1 cellular context compared by ENCODE assay signal in the genomic region with DNA sequence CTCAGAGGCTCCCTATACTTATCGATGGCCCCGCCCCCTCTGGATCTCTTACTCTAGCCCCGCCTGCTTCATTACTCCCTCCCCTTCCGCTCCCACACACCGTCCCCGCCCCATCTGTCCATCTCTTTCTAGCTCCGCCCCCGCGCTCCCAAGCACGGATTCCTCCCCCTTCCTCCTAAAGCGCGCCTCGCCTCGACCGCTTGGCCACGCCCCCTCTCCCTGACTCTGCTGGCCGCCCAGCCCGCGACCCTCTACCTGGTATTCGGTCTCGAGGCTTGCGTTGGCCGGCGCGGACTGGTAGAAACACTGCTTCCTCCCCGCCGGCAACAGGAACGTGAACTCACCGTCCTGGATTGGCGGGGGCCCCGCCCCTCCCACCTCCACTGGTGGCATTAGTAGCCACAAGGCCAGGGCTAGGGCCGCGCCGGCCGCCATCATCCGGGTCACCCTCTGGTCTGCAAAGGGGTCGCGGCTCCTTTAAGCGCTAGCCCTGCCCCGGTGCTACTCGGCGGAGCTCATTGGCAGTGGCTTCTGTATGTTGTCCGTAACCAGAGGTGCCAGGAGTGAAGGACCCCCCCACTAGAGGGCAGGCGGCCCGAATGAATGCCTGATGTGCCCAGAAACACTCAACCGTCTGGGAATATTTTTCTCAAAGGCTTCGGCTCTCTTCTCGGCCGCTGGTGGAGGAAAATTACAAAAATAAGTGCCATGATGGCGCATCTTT.
A peak's percentile ranks its signal among the peaks of the same experiment; 100 is the strongest.
TF ChIP-seq lines count a peak whose summit lies in the region.

TMED1 (minus strand) TSS at position 459 of the 724 bp plus-strand sequence; CDS start at position 438, 21 bp downstream.

TF ChIP-seq in SK-N-SH, 30 proteins besides CTCF, POLR2A, EP300 and RAD21 (continued from another document):
- TF ChIP-seq FOXM1 (IDR thresholded peaks at IDR 0.05; ENCODE audit: low read depth): no peak
- TF ChIP-seq MEF2A (IDR thresholded peaks at IDR 0.05; ENCODE audit: borderline replicate concordance, low read depth): no peak
- 0 out of 2 replicates have a peak, but pooled peaks have one; percentile 11 for TF ChIP-seq TCF12 (IDR thresholded peaks at IDR 0.05)
- TF ChIP-seq ZBTB33 (IDR thresholded peaks at IDR 0.05; ENCODE audit: borderline replicate concordance, low read depth): no peak
- TF ChIP-seq, protein P1, sequence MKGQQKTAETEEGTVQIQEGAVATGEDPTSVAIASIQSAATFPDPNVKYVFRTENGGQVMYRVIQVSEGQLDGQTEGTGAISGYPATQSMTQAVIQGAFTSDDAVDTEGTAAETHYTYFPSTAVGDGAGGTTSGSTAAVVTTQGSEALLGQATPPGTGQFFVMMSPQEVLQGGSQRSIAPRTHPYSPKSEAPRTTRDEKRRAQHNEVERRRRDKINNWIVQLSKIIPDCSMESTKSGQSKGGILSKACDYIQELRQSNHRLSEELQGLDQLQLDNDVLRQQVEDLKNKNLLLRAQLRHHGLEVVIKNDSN (IDR thresholded peaks at IDR 0.05; ENCODE audit: borderline replicate concordance, low read depth): no peak
- 0 out of 2 replicates have a peak, but pooled peaks have one; percentile 31 for TF ChIP-seq RCOR1 (IDR thresholded peaks at IDR 0.05; ENCODE audit: low read length)
- peak; percentile 35; the same call in 1 of the 2 replicates for TF ChIP-seq SMC3 (IDR thresholded peaks at IDR 0.05; ENCODE audit: low read depth, low read length)
- no peak for TF ChIP-seq EZH2phosphoT487 (IDR thresholded peaks at IDR 0.05; ENCODE audit: borderline replicate concordance, low read depth)
- no peak for TF ChIP-seq GATA2 (CRISPR knock-in tag; IDR thresholded peaks at IDR 0.05)
- TF ChIP-seq MXI1 (IDR thresholded peaks at IDR 0.05; ENCODE audit: low read depth, low read length): no peak
- peak; percentile 84 for TF ChIP-seq YY1 (IDR thresholded peaks at IDR 0.05; ENCODE audit: low read depth)
- TF ChIP-seq CHD2 (IDR thresholded peaks at IDR 0.05; ENCODE audit: low read length, partially characterized antibody): no peak
- TF ChIP-seq TAF1 (IDR thresholded peaks at IDR 0.05; ENCODE audit: borderline replicate concordance, low read depth, low read length): peak; percentile 62; the same call in 1 of the 2 replicates
- TF ChIP-seq, protein P2, sequence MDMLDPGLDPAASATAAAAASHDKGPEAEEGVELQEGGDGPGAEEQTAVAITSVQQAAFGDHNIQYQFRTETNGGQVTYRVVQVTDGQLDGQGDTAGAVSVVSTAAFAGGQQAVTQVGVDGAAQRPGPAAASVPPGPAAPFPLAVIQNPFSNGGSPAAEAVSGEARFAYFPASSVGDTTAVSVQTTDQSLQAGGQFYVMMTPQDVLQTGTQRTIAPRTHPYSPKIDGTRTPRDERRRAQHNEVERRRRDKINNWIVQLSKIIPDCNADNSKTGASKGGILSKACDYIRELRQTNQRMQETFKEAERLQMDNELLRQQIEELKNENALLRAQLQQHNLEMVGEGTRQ (IDR thresholded peaks at IDR 0.05; ENCODE audit: borderline replicate concordance, low read depth, low read length): no peak
